ENCODE assay signal across 8 cellular contexts in the genomic region with DNA sequence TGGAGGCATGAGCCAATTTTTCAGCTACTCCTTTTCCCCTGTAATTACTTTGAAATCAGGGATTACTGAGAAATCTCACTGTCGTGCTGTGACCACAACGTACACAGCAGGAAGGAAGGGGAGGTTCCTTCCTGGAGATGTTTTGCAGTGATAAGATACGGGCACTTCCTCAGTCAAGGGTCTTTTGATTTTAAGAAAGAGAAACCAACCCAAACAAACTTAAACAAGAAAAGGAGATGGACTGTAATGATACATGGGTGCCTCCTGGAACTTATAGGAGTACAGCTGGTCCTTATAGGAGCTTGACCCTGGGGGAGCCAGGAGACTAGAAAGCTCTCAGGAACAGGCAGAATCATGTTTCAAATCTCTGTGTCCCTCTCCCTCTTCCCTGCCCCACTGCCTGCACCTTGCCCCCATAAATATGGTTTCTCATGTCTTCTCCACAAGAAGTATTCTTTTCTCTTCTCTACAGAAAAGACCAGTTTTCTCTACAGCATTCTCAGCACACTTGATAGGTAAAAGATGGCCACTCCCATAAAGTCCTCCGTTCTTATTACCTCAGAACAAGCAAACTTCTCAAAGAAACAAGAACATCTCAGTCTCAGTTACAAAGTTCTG.
DNase-seq lines count a peak whose midpoint lies in the region; ATAC-seq and TF ChIP-seq lines count a peak whose summit lies in the region.

No MANE protein-coding gene starts in this region.

- peaks cover 63% of the 10 kb centered on the region for H3K4me1 Mint-ChIP-seq in activated CD8-positive, alpha-beta memory T cell treated with anti-CD3 and anti-CD28 coated beads, Interleukin-2, amount 10 ng/mL, durations not matched to agents 7 days and 5 days

- H3K4me1 ChIP-seq in thymus (ENCODE audit: control insufficient read depth, insufficient read depth, low read length) (peaks cover 13% of the 10 kb centered on the region), tibial artery (no peaks in the 10 kb centered on the region)

- H3K9me3 ChIP-seq in thymus (ENCODE audit: control insufficient read depth) (no peaks in the 10 kb centered on the region), tibial artery (no peaks in the 10 kb centered on the region)

- CTCF ChIA-PET in activated CD8-positive, alpha-beta memory T cell treated with anti-CD3 and anti-CD28 coated beads, Interleukin-2, amount 10 ng/mL, durations not matched to agents 7 days and 5 days (lab: Charles Lee): interaction anchor here (0.7 to 6.1 kb wide), 5 partner anchors 20 to 135 kb away, joined by 3 to 55 read pairs (median 3); no protein-coding TSS in a partner anchor

- DNase-seq in activated CD8-positive, alpha-beta memory T cell treated with anti-CD3 and anti-CD28 coated beads, Interleukin-2, amount 10 ng/mL, durations not matched to agents 7 days and 5 days: peak; percentile 66
- DNase-seq in activated CD8-positive, alpha-beta memory T cell treated with anti-CD3 and anti-CD28 coated beads, Interleukin-2, amount 50 U/mL, for 48 hours: no peak
- peak; percentile 25 for DNase-seq in T-helper 9 cell
- DNase-seq in fibroblast of pulmonary artery (ENCODE audit: low read depth): peak; percentile 31
- no peak for DNase-seq in SHP77 (lab: John Stamatoyannopoulos, UW)
- DNase-seq in tibial artery: no peak

- no peaks in the 10 kb centered on the region for H3K27me3 Mint-ChIP-seq in activated CD8-positive, alpha-beta memory T cell treated with anti-CD3 and anti-CD28 coated beads, Interleukin-2, amount 10 ng/mL, durations not matched to agents 7 days and 5 days

- no peak overlapping the region for H3K4me3 ChIP-seq in fibroblast of pulmonary artery (replicated peaks; ENCODE audit: low read depth, low read length)
- H3K4me3 ChIP-seq in thymus (ENCODE audit: low read length): peak overlapping the region; percentile 12
- no peak overlapping the region for H3K4me3 ChIP-seq in tibial artery

- H3K4me3 Mint-ChIP-seq in activated CD8-positive, alpha-beta memory T cell treated with anti-CD3 and anti-CD28 coated beads, Interleukin-2, amount 10 ng/mL, durations not matched to agents 7 days and 5 days: peak overlapping the region; percentile 69

- H3K27ac Mint-ChIP-seq in activated CD8-positive, alpha-beta memory T cell treated with anti-CD3 and anti-CD28 coated beads, Interleukin-2, amount 10 ng/mL, durations not matched to agents 7 days and 5 days: peak overlapping the region; percentile 97

- intact Hi-C loops in tibial artery (cut with DNase I; ENCODE audit: low total_unique reads): no loop called here

- peaks cover 4% of the 10 kb centered on the region for H3K9me3 Mint-ChIP-seq in activated CD8-positive, alpha-beta memory T cell treated with anti-CD3 and anti-CD28 coated beads, Interleukin-2, amount 10 ng/mL, durations not matched to agents 7 days and 5 days (ENCODE audit: low read depth)

- 19% methylated on average over 4 of the region's 4 CpGs for WGBS in thymus

- no peaks in the 10 kb centered on the region for H3K36me3 ChIP-seq in thymus (ENCODE audit: control insufficient read depth, insufficient read depth)
- H3K36me3 ChIP-seq in tibial artery: no peaks in the 10 kb centered on the region

- no peaks in the 10 kb centered on the region for H3K27me3 ChIP-seq in thymus (ENCODE audit: control insufficient read depth, insufficient read depth)
- H3K27me3 ChIP-seq in tibial artery: no peaks in the 10 kb centered on the region

- H3K27ac ChIP-seq in thymus (ENCODE audit: low read depth) (peak overlapping the region; percentile 90), tibial artery (no peak overlapping the region)

- peaks cover 21% of the 10 kb centered on the region for H3K36me3 Mint-ChIP-seq in activated CD8-positive, alpha-beta memory T cell treated with anti-CD3 and anti-CD28 coated beads, Interleukin-2, amount 10 ng/mL, durations not matched to agents 7 days and 5 days

- no peak for TF ChIP-seq CTCF in fibroblast of pulmonary artery (IDR thresholded peaks at IDR 0.05; ENCODE audit: low read length, missing control alignments)
- TF ChIP-seq CTCF in tibial artery (IDR thresholded peaks at IDR 0.05): no peak

- peak; percentile 52 for ATAC-seq in activated CD8-positive, alpha-beta memory T cell treated with anti-CD3 and anti-CD28 coated beads, Interleukin-2, amount 10 ng/mL, durations not matched to agents 7 days and 5 days
- peak; percentile 21 for ATAC-seq in HG03025 (IDR thresholded peaks at IDR 0.05; ENCODE audit: low FRiP score, unreplicated experiment)

Comparison
In these comparisons a context has a peak if more than half of its experiments do, and no peak if none do; other contexts are left out.
1. DNase-seq: peak in activated CD8-positive, alpha-beta memory T cell treated with anti-CD3 and anti-CD28 coated beads, Interleukin-2, amount 10 ng/mL, durations not matched to agents 7 days and 5 days (single experiment), T-helper 9 cell (single experiment) and fibroblast of pulmonary artery (single experiment); none in activated CD8-positive, alpha-beta memory T cell treated with anti-CD3 and anti-CD28 coated beads, Interleukin-2, amount 50 U/mL, for 48 hours (single experiment), SHP77 (0 of 2) and tibial artery (0 of 2).